In genomic region chr16:46688101-46688656, GRCh38 we compare ENCODE assay signal across 8 cellular contexts. TPM values are rescaled to one million over a fixed set of nuclear protein-coding genes. Genes with fewer than 3 reads are reported as not detected.
A peak's percentile ranks its signal among the peaks of the same experiment; 100 is the strongest.
DNase-seq lines count a peak whose midpoint lies in the region; ATAC-seq and TF ChIP-seq lines count a peak whose summit lies in the region.

No MANE protein-coding gene starts in this region.

- peak overlapping the region; percentile 96 for H3K27ac ChIP-seq in RWPE1
- peak overlapping the region; percentile 96 for H3K27ac ChIP-seq in psoas muscle

- DNase-seq in RWPE1 (ENCODE audit: low spot score), result no peak
- DNase-seq in Right ventricle myocardium inferior (ENCODE audit: missing footprints), result peak; percentile 81
- peak in 1 of 2 donors; percentile 55 for DNase-seq in psoas muscle
- no peak for DNase-seq in activated CD4-positive, alpha-beta T cell treated with anti-CD3 and anti-CD28 coated beads for 36 hours
- no peak for DNase-seq in DMS153 (lab: John Stamatoyannopoulos, UW)
- DNase-seq in T1000 (lab: John Stamatoyannopoulos, UW), result no peak
- no peak for DNase-seq in NCI-H69 (lab: John Stamatoyannopoulos, UW)

- H3K9me3 ChIP-seq in psoas muscle, result no peaks in the 10 kb centered on the region

- H3K36me3 ChIP-seq in psoas muscle (ENCODE audit: insufficient read depth in 1 of 2, low read depth in 1 of 2), result peaks cover 0 to under 1% of the 10 kb centered on the region in 2 donors

- no peak overlapping the region for H3K27ac Mint-ChIP-seq in activated CD4-positive, alpha-beta T cell treated with anti-CD3 and anti-CD28 coated beads for 36 hours

- intact Hi-C loops in Right ventricle myocardium inferior (cut with DNase I) (loop anchor here (5.0 to 10.0 kb wide), 2 partner anchors 114 to 207 kb away; no protein-coding TSS in a partner anchor), psoas muscle (cut with DNase I) (loop anchor here in 1 of 2 donors (5.0 kb wide), 1 partner anchor 114 kb away; no protein-coding TSS in a partner anchor)
- intact Hi-C loops in activated CD4-positive, alpha-beta T cell treated with anti-CD3 and anti-CD28 coated beads for 36 hours (cut with DNase I, micrococcal nuclease), result loop anchor here (1.0 to 10.0 kb wide), 7 partner anchors 15 to 1927 kb away; partner anchors contain the start of genes ABCC11 (in 1 of the 2), LONP2 (in 1 of the 2), N4BP1 (in 1 of the 2) and SHCBP1 (in 1 of the 2)

- TF ChIP-seq CTCF in RWPE1 (conservative IDR thresholded peaks at IDR 0.05; ENCODE audit: low read depth) (no peak; the same call in 1 of the 2 replicates), psoas muscle (IDR thresholded peaks at IDR 0.05) (no peak)

- H3K4me3 Mint-ChIP-seq in activated CD4-positive, alpha-beta T cell treated with anti-CD3 and anti-CD28 coated beads for 36 hours, result no peak overlapping the region

- ATAC-seq in Right ventricle myocardium inferior (no peak), psoas muscle (no peak)
- ATAC-seq in activated CD4-positive, alpha-beta T cell treated with anti-CD3 and anti-CD28 coated beads for 36 hours, result no peak

- H3K9me3 Mint-ChIP-seq in activated CD4-positive, alpha-beta T cell treated with anti-CD3 and anti-CD28 coated beads for 36 hours (ENCODE audit: low read depth), result no peaks in the 10 kb centered on the region

- H3K4me1 Mint-ChIP-seq in activated CD4-positive, alpha-beta T cell treated with anti-CD3 and anti-CD28 coated beads for 36 hours, result peaks cover 54% of the 10 kb centered on the region

- no peaks in the 10 kb centered on the region for H3K27me3 ChIP-seq in psoas muscle (ENCODE audit: insufficient read depth in 3 of 3, low read length in 2 of 3)

- H3K4me1 ChIP-seq in psoas muscle, result peaks cover 43% of the 10 kb centered on the region

- H3K27me3 Mint-ChIP-seq in activated CD4-positive, alpha-beta T cell treated with anti-CD3 and anti-CD28 coated beads for 36 hours, result no peaks in the 10 kb centered on the region

- WGBS in psoas muscle, 3 donors, result 5 to 7% (median 5%) methylated on average over 15 of the region's 15 CpGs

- POLR2A ChIA-PET in RWPE1 (lab: Yijun Ruan, JAX; ENCODE audit: low non-redundant PET), result no interaction called here
- POLR2A ChIA-PET in activated CD4-positive, alpha-beta T cell treated with anti-CD3 and anti-CD28 coated beads for 36 hours (lab: Charles Lee), result no interaction called here

- H3K4me3 ChIP-seq in GM08714 (ENCODE audit: low read length) (peak overlapping the region; percentile 93), psoas muscle (peak overlapping the region; percentile 96)

- peaks cover 19% of the 10 kb centered on the region for H3K36me3 Mint-ChIP-seq in activated CD4-positive, alpha-beta T cell treated with anti-CD3 and anti-CD28 coated beads for 36 hours (ENCODE audit: low read depth)

- CTCF ChIA-PET in RWPE1 (lab: Yijun Ruan, JAX), result interaction anchor here (0.6 kb wide), 1 partner anchor 87 kb away, joined by 3 read pairs; no protein-coding TSS in a partner anchor
- CTCF ChIA-PET in activated CD4-positive, alpha-beta T cell treated with anti-CD3 and anti-CD28 coated beads for 36 hours (lab: Charles Lee), result interaction anchor here (0.6 kb wide), 1 partner anchor 15 kb away, joined by 3 read pairs; no protein-coding TSS in a partner anchor

RNA-seq across cellular contexts. Expression of gene VPS35, which starts 0.8 kb away (rescaled TPM):
- total RNA-seq in Right ventricle myocardium inferior (86.9 TPM), psoas muscle (10 to 100 TPM; 29.9 to 49.8 (median 40.4) TPM)
- polyA plus RNA-seq in psoas muscle, result 10 to 100 TPM; 22.8 to 47.0 (median 23.5) TPM
- total RNA-seq in activated CD4-positive, alpha-beta T cell treated with anti-CD3 and anti-CD28 coated beads for 36 hours, result 10 to 100 TPM; 60.0 to 98.4 TPM

RNA-seq across cellular contexts. Expression of gene ORC6, which starts 1.3 kb away (rescaled TPM):
- total RNA-seq in Right ventricle myocardium inferior, result 2.5 TPM
- total RNA-seq in psoas muscle, result under 1 TPM; 0.26 to 0.79 (median 0.34) TPM
- polyA plus RNA-seq in psoas muscle, result 1 to 10 TPM in 2 of 3 donors, under 1 TPM in 1; 0.70 to 2.5 (median 1.6) TPM
- 10 to 100 TPM; 30.3 to 43.4 TPM for total RNA-seq in activated CD4-positive, alpha-beta T cell treated with anti-CD3 and anti-CD28 coated beads for 36 hours

RNA-seq across cellular contexts. Expression of gene MYLK3, which starts 60.0 kb away (rescaled TPM):
- total RNA-seq in Right ventricle myocardium inferior, result 261 TPM
- 10 to 100 TPM; 13.2 to 41.1 (median 36.6) TPM for total RNA-seq in psoas muscle
- 1 to 10 TPM; 1.4 to 6.8 (median 5.4) TPM for polyA plus RNA-seq in psoas muscle
- under 1 TPM; 0.05 to 0.27 TPM for total RNA-seq in activated CD4-positive, alpha-beta T cell treated with anti-CD3 and anti-CD28 coated beads for 36 hours

Comparison
In these comparisons a context has a peak if more than half of its experiments do, and no peak if none do; other contexts are left out.
1. RNA of gene MYLK3, which starts 60.0 kb away (total RNA-seq): 261 TPM in Right ventricle myocardium inferior (single experiment) and 13.2 to 41.1 TPM in psoas muscle; 0.05 to 0.27 TPM in activated CD4-positive, alpha-beta T cell treated with anti-CD3 and anti-CD28 coated beads for 36 hours; every median in the first group is over 10 times any median in the second.